Comparison of ENCODE assay signal across 8 cellular contexts in the genomic region with DNA sequence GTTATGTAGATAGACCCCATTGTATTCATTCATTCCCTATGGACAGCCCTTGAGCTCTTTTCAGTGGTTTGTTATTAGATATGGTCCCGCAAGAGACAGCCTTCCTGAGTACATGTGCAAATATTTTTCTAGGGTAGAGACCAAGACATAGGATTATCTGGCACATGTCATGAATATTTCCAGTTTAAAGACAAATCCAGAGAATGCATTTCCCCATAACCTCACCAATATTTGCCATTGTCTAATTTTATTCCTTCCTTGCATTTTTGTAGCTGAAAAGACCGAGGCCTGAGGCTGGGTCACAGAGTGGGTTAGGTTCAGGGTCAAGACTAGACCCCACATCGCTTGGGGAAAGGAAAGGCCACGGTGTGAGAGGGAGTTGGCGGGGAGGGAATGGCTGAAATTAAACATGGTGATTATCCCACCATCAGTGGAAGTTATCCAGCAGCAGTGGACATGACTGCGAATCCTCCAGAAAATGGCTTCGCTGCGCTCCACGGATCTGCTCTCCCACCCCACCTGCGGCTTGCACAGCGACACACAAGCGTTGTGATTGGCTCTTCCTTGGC. TPM values are rescaled to one million over a fixed set of nuclear protein-coding genes. Genes with fewer than 3 reads are reported as not detected.
DNase-seq lines count a peak whose midpoint lies in the region; ATAC-seq, FAIRE-seq and TF ChIP-seq lines count a peak whose summit lies in the region.

No MANE protein-coding gene starts in this region.

- FAIRE-seq in pancreas (lab: Jason Lieb, UNC): no peak

- H3K4me3 ChIP-seq in epithelial cell of esophagus (ENCODE audit: low read length) (peak overlapping the region; percentile 52), pancreas (peak overlapping the region; percentile 29 to 48 (median 42))

- peak; percentile 13 for DNase-seq in DMS79 (lab: John Stamatoyannopoulos, UW)
- DNase-seq in NCI-H69 (lab: John Stamatoyannopoulos, UW): peak; percentile 29
- DNase-seq in epithelial cell of esophagus (ENCODE audit: low read depth): no peak
- no peak for DNase-seq in pancreas
- DNase-seq in HuH-7 (ENCODE audit: low spot score): no peak
- DNase-seq in 8988T: no peak
- DNase-seq in EL: no peak

- H3K4me1 ChIP-seq in pancreas: peaks cover 0 to 7% (median 0%) of the 10 kb centered on the region in 3 donors

- TF ChIP-seq CTCF in epithelial cell of esophagus (IDR thresholded peaks at IDR 0.05; ENCODE audit: insufficient read depth, low read depth, low read length, missing control alignments): no peak
- no peak for TF ChIP-seq CTCF in pancreas (IDR thresholded peaks at IDR 0.05)

- no peaks in the 10 kb centered on the region for H3K27me3 ChIP-seq in pancreas

- no peaks in the 10 kb centered on the region for H3K9me3 ChIP-seq in pancreas

- peak overlapping the region; percentile 31 to 76 (median 56) for H3K27ac ChIP-seq in pancreas

- H3K36me3 ChIP-seq in pancreas: no peaks in the 10 kb centered on the region

- intact Hi-C loops in pancreas (cut with DNase I): no loop called here

- 42 to 43% methylated on average over 12 of the region's 12 CpGs for WGBS in pancreas, 2 donors

- ATAC-seq in pancreas: no peak
- ATAC-seq in HG03135 (IDR thresholded peaks at IDR 0.05; ENCODE audit: unreplicated experiment): no peak

RNA-seq across cellular contexts. Expression of gene STMN1, which starts 15.9 kb away (rescaled TPM):
- 10 to 100 TPM in 3 of 6 donors, 1 to 10 TPM in 3; 3.3 to 40.3 (median 8.7) TPM for total RNA-seq in pancreas
- polyA plus RNA-seq in pancreas: 10 to 100 TPM; 16.2 to 58.0 TPM

RNA-seq across cellular contexts. Expression of gene PAQR7, which starts 46.6 kb away (rescaled TPM):
- 10 to 100 TPM in 1 of 6 donors, 1 to 10 TPM in 5; 3.2 to 13.0 (median 4.4) TPM for total RNA-seq in pancreas
- 1 to 10 TPM; 4.4 to 5.7 TPM for polyA plus RNA-seq in pancreas

Comparison
In these comparisons a context has a peak if more than half of its experiments do, and no peak if none do; other contexts are left out.
1. DNase-seq: peak in DMS79 (single experiment) and NCI-H69 (single experiment); none in epithelial cell of esophagus (single experiment), pancreas (0 of 6), HuH-7 (single experiment), 8988T (single experiment) and EL (single experiment).